ENCODE assay signal across 9 cellular contexts in genomic region chr17:38926290-38927070, GRCh38. TPM values are rescaled to one million over a fixed set of nuclear protein-coding genes. Genes with fewer than 3 reads are reported as not detected.
DNase-seq lines count a peak whose midpoint lies in the region; ATAC-seq and TF ChIP-seq lines count a peak whose summit lies in the region.
"Had no signal": no experiment of that assay in that cellular context is flagged by ENCODE, and none has a peak within 500 bp of the region (broad histone marks: within the 10 kb centered on the region; RNA-seq: fewer than 3 reads in every experiment).

No MANE protein-coding gene starts in this region.

- H2AFZ ChIP-seq in trophoblast cell (ENCODE audit: insufficient read depth, low read length, poor library complexity) = no peak overlapping the region

- no peaks in the 10 kb centered on the region for H3K79me2 ChIP-seq in trophoblast cell (ENCODE audit: control insufficient read depth, insufficient read depth, low read length, poor library complexity)

- H3K27ac ChIP-seq in caudate nucleus (ENCODE audit: low read depth, low read length) (peak overlapping the region; percentile 16), trophoblast cell (ENCODE audit: low read depth, low read length) (no peak overlapping the region), body of pancreas (no peak overlapping the region), suprapubic skin (no peak overlapping the region)

- DNase-seq in EH (ENCODE audit: low read depth) = peak; percentile 47
- peak; percentile 58 to 97 for DNase-seq in NOMO-1 (lab: John Stamatoyannopoulos, UW; ENCODE audit: unreplicated experiment in 2 of 2)
- peak in 8 of 61 donors; percentile 15 to 33 (median 22) for DNase-seq in caudate nucleus (lab: John Stamatoyannopoulos, UW)
- DNase-seq in trophoblast cell = no peak
- no peak for DNase-seq in body of pancreas
- no peak for DNase-seq in suprapubic skin (ENCODE audit: low spot score in 2 of 2)
- DNase-seq: NCI-H446 treated with DMSO at 0.1 percent for 48 hours had no signal

- TF ChIP-seq CTCF in body of pancreas (IDR thresholded peaks at IDR 0.05) = no peak
- TF ChIP-seq CTCF in suprapubic skin (IDR thresholded peaks at IDR 0.05) = no peak

- no peak overlapping the region for H3K18ac ChIP-seq in trophoblast cell (ENCODE audit: low read length)

- no peak overlapping the region for H2BK120ac ChIP-seq in trophoblast cell (ENCODE audit: insufficient read depth, low read length, poor library complexity)

- no peak overlapping the region for H2BK12ac ChIP-seq in trophoblast cell (ENCODE audit: low read length)

- H3K27me3 ChIP-seq in trophoblast cell (ENCODE audit: insufficient read depth, low read length) (no peaks in the 10 kb centered on the region), body of pancreas (no peaks in the 10 kb centered on the region), suprapubic skin (no peaks in the 10 kb centered on the region)

- H3K4me1 ChIP-seq in trophoblast cell (ENCODE audit: control insufficient read depth in 1 of 2, insufficient read depth in 2 of 2, low read length in 2 of 2) (no peaks in the 10 kb centered on the region), body of pancreas (peaks cover 14% of the 10 kb centered on the region), suprapubic skin (peaks cover 19% of the 10 kb centered on the region)

- no peaks in the 10 kb centered on the region for H3K9me3 ChIP-seq in trophoblast cell (ENCODE audit: insufficient read depth, low read depth, low read length)
- H3K9me3 ChIP-seq in body of pancreas = no peaks in the 10 kb centered on the region
- no peaks in the 10 kb centered on the region for H3K9me3 ChIP-seq in suprapubic skin

- H3K4ac ChIP-seq in trophoblast cell (ENCODE audit: low read depth, low read length) = no peak overlapping the region

- H3K79me1 ChIP-seq in trophoblast cell (ENCODE audit: low read length) = no peaks in the 10 kb centered on the region

- no peak overlapping the region for H3K23ac ChIP-seq in trophoblast cell (ENCODE audit: low read length)

- H2AK5ac ChIP-seq in trophoblast cell (ENCODE audit: low read length) = no peak overlapping the region

- intact Hi-C loops in body of pancreas (cut with DNase I) = no loop called here

- no peak overlapping the region for H4K8ac ChIP-seq in trophoblast cell (ENCODE audit: low read depth, low read length)

- H3K14ac ChIP-seq in trophoblast cell (ENCODE audit: low read length) = no peak overlapping the region

- TF ChIP-seq POLR2A in body of pancreas (IDR thresholded peaks at IDR 0.05) = no peak
- no peak for TF ChIP-seq POLR2A in suprapubic skin (IDR thresholded peaks at IDR 0.05)

- peak overlapping the region; percentile 12 for H3K9ac ChIP-seq in trophoblast cell (ENCODE audit: low read length)

- H3K36me3 ChIP-seq in trophoblast cell (ENCODE audit: control insufficient read depth in 1 of 2, insufficient read depth in 2 of 2, low read length in 2 of 2) (no peaks in the 10 kb centered on the region), body of pancreas (replicated peaks in 1 of 2; ENCODE audit: insufficient read depth in 1 of 2, low read depth in 2 of 2) (no peaks in the 10 kb centered on the region), suprapubic skin (no peaks in the 10 kb centered on the region)

- no CpG with 5 or more reads among the region's 2 CpGs for WGBS in trophoblast cell (ENCODE audit: extremely low coverage, insufficient coverage, insufficient read length)
- WGBS in body of pancreas, 2 donors = 64 to 76% methylated on average over 2 of the region's 2 CpGs
- WGBS in suprapubic skin = 74% methylated on average over 2 of the region's 2 CpGs

- no peak for TF ChIP-seq EP300 in suprapubic skin (IDR thresholded peaks at IDR 0.05)

- H3K4me3 ChIP-seq in trophoblast cell (ENCODE audit: low read depth, low read length) (no peak overlapping the region), body of pancreas (no peak overlapping the region), suprapubic skin (no peak overlapping the region)

- no peak overlapping the region for H3K4me2 ChIP-seq in trophoblast cell (ENCODE audit: low read length)

- no peak for ATAC-seq in body of pancreas
- ATAC-seq in HG03039 (IDR thresholded peaks at IDR 0.05; ENCODE audit: unreplicated experiment) = no peak
- ATAC-seq in GM18511 (IDR thresholded peaks at IDR 0.05; ENCODE audit: unreplicated experiment) = no peak

- no peak overlapping the region for H4K12ac ChIP-seq in trophoblast cell (ENCODE audit: low read depth, low read length)

- no peak overlapping the region for H4K91ac ChIP-seq in trophoblast cell (ENCODE audit: low read depth, low read length)

- no peak overlapping the region for H2BK5ac ChIP-seq in trophoblast cell (ENCODE audit: low read depth, low read length, poor library complexity)

RNA-seq across cellular contexts. Expression of gene FBXO47, which starts 40.7 kb away (rescaled TPM):
- not detected in 2 replicates for polyA plus RNA-seq in trophoblast cell (2013)
- total RNA-seq in body of pancreas = not detected
- total RNA-seq in suprapubic skin = not detected

RNA-seq across cellular contexts. Expression of gene LASP1, which starts 56.6 kb away (rescaled TPM):
- 157 TPM in 2 replicates for polyA plus RNA-seq in trophoblast cell (2013)
- total RNA-seq in body of pancreas (10 to 100 TPM; 70.3 to 76.1 TPM), suprapubic skin (100 to 1,000 TPM in 2 of 4 donors, 10 to 100 TPM in 2; 83.1 to 124 (median 99.6) TPM)

Comparison
In these comparisons a context has a peak if more than half of its experiments do, and no peak if none do; other contexts are left out.
1. DNase-seq: peak in EH (single experiment) and NOMO-1 (2 of 2); none in trophoblast cell (0 of 2), body of pancreas (0 of 4) and suprapubic skin (0 of 2).